9 cellular contexts compared by ENCODE assay signal in genomic region chr1:201259476-201260235, GRCh38. TPM values are rescaled to one million over a fixed set of nuclear protein-coding genes. Genes with fewer than 3 reads are reported as not detected.
DNase-seq lines count a peak whose midpoint lies in the region; ATAC-seq, FAIRE-seq and TF ChIP-seq lines count a peak whose summit lies in the region.
"Had no signal": no experiment of that assay in that cellular context is flagged by ENCODE, and none has a peak within 500 bp of the region (broad histone marks: within the 10 kb centered on the region; RNA-seq: fewer than 3 reads in every experiment).

No MANE protein-coding gene starts in this region.

- TF ChIP-seq CTCF in foreskin keratinocyte (conservative IDR thresholded peaks at IDR 0.05) (peak; percentile 53), pancreas (IDR thresholded peaks at IDR 0.05) (no peak)

- FAIRE-seq in pancreas (lab: Jason Lieb, UNC): no peak
- FAIRE-seq: endometrium had no signal

- intact Hi-C loops in pancreas (cut with DNase I): loop anchor here in 2 of 3 donors (2.0 to 10.0 kb wide), 2 partner anchors 95 to 99 kb away; no protein-coding TSS in a partner anchor

- peaks cover 3% of the 10 kb centered on the region; the same call in 1 of the 2 replicates for H3K4me1 ChIP-seq in ES-I3 (ENCODE audit: insufficient read depth, low read length)
- H3K4me1 ChIP-seq in NT2/D1 (ENCODE audit: insufficient read depth, insufficient read length): peaks cover 8% of the 10 kb centered on the region
- H3K4me1 ChIP-seq in foreskin keratinocyte: peaks cover 29% of the 10 kb centered on the region
- H3K4me1 ChIP-seq in pancreas: no peaks in the 10 kb centered on the region

- H3K27ac ChIP-seq in foreskin keratinocyte (peak overlapping the region; percentile 97), pancreas (no peak overlapping the region)

- WGBS in pancreas, 2 donors: 9 to 10% methylated on average over 27 to 28 of the region's 28 CpGs

- DNase-seq in NT2/D1 (ENCODE audit: low read depth, low spot score) (no peak), foreskin keratinocyte (peak; percentile 84 to 92), pancreas (peak in 1 of 6 donors; percentile 72), cortex of kidney (lab: John Stamatoyannopoulos, UW) (no peak)
- DNase-seq in effector CD4-positive, alpha-beta T cell: no peak
- DNase-seq in stimulated activated CD8-positive, alpha-beta memory T cell treated with anti-CD3 and anti-CD28 coated beads, Interleukin-4, amount 100 ng/mL, for 48 hours: no peak
- no peak for DNase-seq in activated CD4-positive, CD25-positive, alpha-beta regulatory T cell treated with anti-CD3 and anti-CD28 coated beads, Interleukin-2, amount 50 U/mL, for 72 hours

- H3K9me3 ChIP-seq in ES-I3 (ENCODE audit: control insufficient read depth, insufficient read depth, low read length) (no peaks in the 10 kb centered on the region), NT2/D1 (ENCODE audit: insufficient read depth, low read length) (no peaks in the 10 kb centered on the region), pancreas (no peaks in the 10 kb centered on the region)

- ATAC-seq in foreskin keratinocyte: peak; percentile 80
- ATAC-seq in pancreas: peak; percentile 66 to 88 (median 80)

- peak overlapping the region; percentile 52; the same call in 1 of the 2 replicates for H3K9ac ChIP-seq in ES-I3 (ENCODE audit: low read depth, low read length)
- H3K9ac ChIP-seq in NT2/D1 (ENCODE audit: insufficient read length, low read depth): peak overlapping the region; percentile 24

- no peaks in the 10 kb centered on the region for H3K36me3 ChIP-seq in ES-I3 (ENCODE audit: insufficient read depth, low read length)
- H3K36me3 ChIP-seq in NT2/D1 (ENCODE audit: insufficient read depth, insufficient read length, low read length): no peaks in the 10 kb centered on the region
- H3K36me3 ChIP-seq in pancreas: no peaks in the 10 kb centered on the region

- H3K27me3 ChIP-seq in NT2/D1 (ENCODE audit: insufficient read depth, insufficient read length) (peaks cover 8% of the 10 kb centered on the region), foreskin keratinocyte (no peaks in the 10 kb centered on the region), pancreas (no peaks in the 10 kb centered on the region)

- H3K4me3 ChIP-seq in NT2/D1 (ENCODE audit: insufficient read length, low read depth) (peak overlapping the region; percentile 15), pancreas (peak overlapping the region in 2 of 4 donors; percentile 16 to 32)

RNA-seq across cellular contexts. Expression of gene PKP1, which starts 23.6 kb away (rescaled TPM):
- total RNA-seq in foreskin keratinocyte (153 and 171 TPM in 2 replicates), pancreas (under 1 TPM in 5 of 6 donors, not detected in 1; 0.04 to 0.37 (median 0.06) TPM)
- polyA plus RNA-seq in foreskin keratinocyte (92.5 and 104 TPM in 2 replicates), pancreas (under 1 TPM; 0.12 to 0.15 TPM)

Comparison
In these comparisons a context has a peak if more than half of its experiments do, and no peak if none do; other contexts are left out.
1. DNase-seq: peak in foreskin keratinocyte (2 of 2); none in NT2/D1 (single experiment), effector CD4-positive, alpha-beta T cell (single experiment), stimulated activated CD8-positive, alpha-beta memory T cell treated with anti-CD3 and anti-CD28 coated beads, Interleukin-4, amount 100 ng/mL, for 48 hours (single experiment), cortex of kidney (single experiment) and activated CD4-positive, CD25-positive, alpha-beta regulatory T cell treated with anti-CD3 and anti-CD28 coated beads, Interleukin-2, amount 50 U/mL, for 72 hours (single experiment).
2. RNA of gene PKP1, which starts 23.6 kb away (total RNA-seq): 153 to 171 TPM in foreskin keratinocyte; 0.04 to 0.37 TPM in pancreas; every median in the first group is over 100 times any median in the second.